ENCODE assay signal across 13 cellular contexts in genomic region chr10:585502-585901, GRCh38.
DNase-seq lines count a peak whose midpoint lies in the region; ATAC-seq and TF ChIP-seq lines count a peak whose summit lies in the region.
"Had no signal": no experiment of that assay in that cellular context is flagged by ENCODE, and none has a peak within 500 bp of the region (broad histone marks: within the 10 kb centered on the region; RNA-seq: fewer than 3 reads in every experiment).

No MANE protein-coding gene starts in this region.

- POLR2A ChIA-PET in WTC11 (lab: Charles Lee), result no interaction called here

- no peak overlapping the region for H3K4me2 ChIP-seq in mammary epithelial cell (ENCODE audit: insufficient read depth, low read depth, low read length)
- H3K4me2 ChIP-seq: A549 had no signal

- dilution Hi-C loops in mammary epithelial cell (cut with HindIII; ENCODE audit: low sequenced_read_pairs), result no loop called here

- H3K4me1 Mint-ChIP-seq in WTC11, result peaks cover 12% of the 10 kb centered on the region
- H3K4me1 Mint-ChIP-seq in natural killer cell treated with Interleukin-12 subunit alpha and Interleukin-12 subunit beta and Interleukin-15 and Interleukin-18, amount 100 ng/mL, for 72 hours (ENCODE audit: low read depth in 2 of 2), result no peaks in the 10 kb centered on the region

- in situ Hi-C loops in T47D (cut with HindIII; ENCODE audit: low pct_unique_long_range_greater_than_20kb, low sequenced_read_pairs) (no loop called here), mammary epithelial cell (cut with MboI; ENCODE audit: low sequenced_read_pairs in 2 of 2) (no loop called here)

- 74% methylated on average over 7 of the region's 7 CpGs for WGBS in mammary epithelial cell (ENCODE audit: low coverage, missing lambda C conversion rate)

- intact Hi-C loops in mammary epithelial cell (cut with micrococcal nuclease), result loop anchor here (10.0 kb wide), 1 partner anchor 199 kb away; no protein-coding TSS in a partner anchor

- H3K27ac Mint-ChIP-seq in WTC11, result peak overlapping the region; percentile 53; the same call in 1 of the 2 replicates
- H3K27ac Mint-ChIP-seq in natural killer cell treated with Interleukin-12 subunit alpha and Interleukin-12 subunit beta and Interleukin-15 and Interleukin-18, amount 100 ng/mL, for 72 hours, result no peak overlapping the region

- H3K36me3 ChIP-seq in mammary epithelial cell (ENCODE audit: insufficient read depth, low read length), result no peaks in the 10 kb centered on the region

- CTCF ChIA-PET in mammary epithelial cell (lab: Charles Lee; ENCODE audit: low non-redundant PET) (no interaction called here), WTC11 (lab: Charles Lee) (interaction anchor here (0.6 to 1.5 kb wide), 5 partner anchors 9 to 177 kb away, joined by 3 to 5 read pairs (median 3); no protein-coding TSS in a partner anchor)

- H3K27me3 ChIP-seq in mammary epithelial cell (ENCODE audit: insufficient read depth, low read length), result no peaks in the 10 kb centered on the region

- no peak overlapping the region for H3K27ac ChIP-seq in mammary epithelial cell (ENCODE audit: insufficient read depth, low read depth, low read length)
- H3K27ac ChIP-seq: A549, C4-2B had no signal

- no peak overlapping the region for H3K9ac ChIP-seq in mammary epithelial cell (ENCODE audit: insufficient read depth, low read length)

- no peaks in the 10 kb centered on the region for H3K9me3 Mint-ChIP-seq in WTC11
- H3K9me3 Mint-ChIP-seq in natural killer cell treated with Interleukin-12 subunit alpha and Interleukin-12 subunit beta and Interleukin-15 and Interleukin-18, amount 100 ng/mL, for 72 hours, result no peaks in the 10 kb centered on the region

- H3K4me1 ChIP-seq in mammary epithelial cell (ENCODE audit: insufficient read depth, low read length), result no peaks in the 10 kb centered on the region
- H3K4me1 ChIP-seq: A549 had no signal

- H3K36me3 Mint-ChIP-seq in WTC11, result no peaks in the 10 kb centered on the region
- H3K36me3 Mint-ChIP-seq in natural killer cell treated with Interleukin-12 subunit alpha and Interleukin-12 subunit beta and Interleukin-15 and Interleukin-18, amount 100 ng/mL, for 72 hours, result no peaks in the 10 kb centered on the region

- H3K4me3 Mint-ChIP-seq in WTC11, result no peak overlapping the region
- H3K4me3 Mint-ChIP-seq in natural killer cell treated with Interleukin-12 subunit alpha and Interleukin-12 subunit beta and Interleukin-15 and Interleukin-18, amount 100 ng/mL, for 72 hours, result no peak overlapping the region

- no TSS peak for BruUV-seq in mammary epithelial cell (replicated peaks; lab: Mats Ljungman, UMichigan)

- H3K79me2 ChIP-seq in mammary epithelial cell (ENCODE audit: insufficient read depth, low read length), result no peaks in the 10 kb centered on the region

- ATAC-seq in WTC11 (peak; percentile 84), GM21447 (IDR thresholded peaks at IDR 0.05; ENCODE audit: unreplicated experiment) (no peak)
- no peak for ATAC-seq in natural killer cell treated with Interleukin-12 subunit alpha and Interleukin-12 subunit beta and Interleukin-15 and Interleukin-18, amount 100 ng/mL, for 72 hours

- no peak overlapping the region for H3K4me3 ChIP-seq in mammary epithelial cell (replicated peaks in 1 of 3; ENCODE audit: insufficient read depth in 1 of 3, low read depth in 2 of 3, low read length in 3 of 3)
- H3K4me3 ChIP-seq: A549 had no signal

- TF ChIP-seq CTCF in mammary epithelial cell (conservative IDR thresholded peaks at IDR 0.05 in 1 of 2, IDR thresholded peaks at IDR 0.05 in 1 of 2; ENCODE audit: extremely low read depth in 1 of 2, insufficient read depth in 1 of 2, low read depth in 1 of 2, low read length in 2 of 2), result no peak
- no peak for TF ChIP-seq CTCF in WTC11 (IDR thresholded peaks at IDR 0.05)

- DNase-seq in T47D (ENCODE audit: low read depth in 1 of 2, low spot score in 1 of 2) (peak; percentile 58 to 65), mammary epithelial cell (no peak), WTC11 (ENCODE audit: low spot score) (peak; percentile 33), mesenteric fat pad (ENCODE audit: low spot score) (peak; percentile 49), EL (no peak), LoVo (ENCODE audit: low spot score) (no peak)
- DNase-seq in natural killer cell treated with Interleukin-12 subunit alpha and Interleukin-12 subunit beta and Interleukin-15 and Interleukin-18, amount 100 ng/mL, for 72 hours (ENCODE audit: low spot score), result no peak
- DNase-seq: NCI-H1105 treated with DMSO at 0.1 percent for 48 hours, NCI-H187, NCI-H2171 treated with DMSO at 0.1 percent for 48 hours had no signal

- no peak overlapping the region for H2AFZ ChIP-seq in mammary epithelial cell (ENCODE audit: low read depth, low read length)

- no peaks in the 10 kb centered on the region for H3K27me3 Mint-ChIP-seq in WTC11 (ENCODE audit: low read depth)
- peaks cover 1 to 4% of the 10 kb centered on the region in 2 donors for H3K27me3 Mint-ChIP-seq in natural killer cell treated with Interleukin-12 subunit alpha and Interleukin-12 subunit beta and Interleukin-15 and Interleukin-18, amount 100 ng/mL, for 72 hours

- H4K20me1 ChIP-seq in mammary epithelial cell (ENCODE audit: insufficient read depth, low read length), result no peaks in the 10 kb centered on the region

- H3K9me3 ChIP-seq in mammary epithelial cell (replicated peaks; ENCODE audit: insufficient read depth, low read length), result peaks cover 18% of the 10 kb centered on the region
- H3K9me3 ChIP-seq: A549 had no signal

TF ChIP-seq in WTC11, 78 proteins besides CTCF, POLR2A, EP300 and RAD21:
- TF ChIP-seq ZNF232 (CRISPR knock-in tag; IDR thresholded peaks at IDR 0.05) (no peak), SMAD4 (CRISPR knock-in tag; IDR thresholded peaks at IDR 0.05) (no peak), HMGA2 (CRISPR knock-in tag; IDR thresholded peaks at IDR 0.05) (no peak), ERG (CRISPR knock-in tag; IDR thresholded peaks at IDR 0.05) (no peak), AR (CRISPR knock-in tag; IDR thresholded peaks at IDR 0.05) (no peak)
TF ChIP-seq in WTC11: peak in this region for 0.

Comparison
In these comparisons a context has a peak if more than half of its experiments do, and no peak if none do; other contexts are left out.
1. DNase-seq: peak in T47D (2 of 2), WTC11 (single experiment) and mesenteric fat pad (single experiment); none in mammary epithelial cell (single experiment), EL (single experiment), LoVo (single experiment) and natural killer cell treated with Interleukin-12 subunit alpha and Interleukin-12 subunit beta and Interleukin-15 and Interleukin-18, amount 100 ng/mL, for 72 hours (single experiment).